25 cellular contexts compared by ENCODE assay signal in the genomic region with DNA sequence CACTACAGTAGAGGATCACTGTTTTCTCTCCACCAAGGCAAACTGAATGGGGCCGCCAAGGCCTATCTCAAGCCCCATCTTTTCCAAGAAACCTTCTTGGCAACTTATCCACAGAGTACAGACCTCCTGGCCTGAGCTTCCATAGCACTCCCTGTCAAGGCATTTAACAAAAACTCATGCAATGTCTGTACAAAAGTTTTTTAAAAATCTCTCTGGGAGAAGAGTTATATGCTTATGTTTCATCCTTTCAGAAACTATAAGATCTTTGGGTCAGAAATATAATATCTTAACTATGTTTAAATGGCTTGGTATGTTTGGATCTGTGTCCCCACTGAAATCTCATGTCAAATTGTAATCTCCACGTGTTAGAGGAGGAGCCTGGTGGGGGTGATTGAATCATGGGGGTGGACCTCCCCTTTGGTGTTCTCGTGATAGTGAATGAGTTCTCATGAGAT. TPM values are rescaled to one million over a fixed set of nuclear protein-coding genes. Genes with fewer than 3 reads are reported as not detected.
DNase-seq lines count a peak whose midpoint lies in the region; ATAC-seq, FAIRE-seq and TF ChIP-seq lines count a peak whose summit lies in the region.
"Had no signal": no experiment of that assay in that cellular context is flagged by ENCODE, and none has a peak within 500 bp of the region (broad histone marks: within the 10 kb centered on the region; RNA-seq: fewer than 3 reads in every experiment).

No MANE protein-coding gene starts in this region.

- H3K27ac Mint-ChIP-seq in CD8-positive, alpha-beta T cell = no peak overlapping the region
- H3K27ac Mint-ChIP-seq: CD14-positive monocyte; CD4-positive, alpha-beta T cell; HFFc6 had no signal

- no peaks in the 10 kb centered on the region for H3K27me3 Mint-ChIP-seq in CD8-positive, alpha-beta T cell (ENCODE audit: low read depth)

- no peaks in the 10 kb centered on the region for H3K4me1 ChIP-seq in HepG2 (ENCODE audit: insufficient read depth, low read length)
- no peaks in the 10 kb centered on the region for H3K4me1 ChIP-seq in right lobe of liver
- peaks cover 4 to 42% of the 10 kb centered on the region in 2 experiments; a peak in 4 of 5 replicates for H3K4me1 ChIP-seq in K562 (replicated peaks in 1 of 2; ENCODE audit: control insufficient read depth in 2 of 2, insufficient read depth in 2 of 2, low read length in 2 of 2)
- H3K4me1 ChIP-seq in CD8-positive, alpha-beta T cell (ENCODE audit: insufficient read depth, low read length) = no peaks in the 10 kb centered on the region
- H3K4me1 ChIP-seq: A549; BE2C; BLaER1 treated with 17β-estradiol and CSF1 and Interleukin-3, amounts not matched to agents 10 nM and 100 nM; HAP-1 had no signal

- no peaks in the 10 kb centered on the region for H3K4me1 Mint-ChIP-seq in CD8-positive, alpha-beta T cell (ENCODE audit: low read depth)
- H3K4me1 Mint-ChIP-seq: CD14-positive monocyte had no signal

- no peaks in the 10 kb centered on the region for H3K36me3 Mint-ChIP-seq in CD8-positive, alpha-beta T cell
- H3K36me3 Mint-ChIP-seq: CD14-positive monocyte had no signal

- no peak for TF ChIP-seq RAD21 in HepG2 (CRISPR knock-in tag; IDR thresholded peaks at IDR 0.05)
- 0 out of 4 replicates have a peak, but pooled peaks of 1 of the 2 experiments have one; percentile 5 for TF ChIP-seq RAD21 in K562 (CRISPR knock-in tag; conservative IDR thresholded peaks at IDR 0.05 in 1 of 2, IDR thresholded peaks at IDR 0.05 in 1 of 2)

- CTCF ChIA-PET in HepG2 (lab: Yijun Ruan, JAX; ENCODE audit: low intra/inter-chr PET ratio, low total read pairs) = no interaction called here
- CTCF ChIA-PET in K562 (lab: Yijun Ruan, JAX; ENCODE audit: low intra/inter-chr PET ratio) = no interaction called here
- CTCF ChIA-PET in CD8-positive, alpha-beta T cell (lab: Charles Lee) = no interaction called here

- H3K9ac ChIP-seq in HepG2 (ENCODE audit: insufficient read depth, low read depth, low read length) (no peak overlapping the region), K562 (ENCODE audit: insufficient read depth in 1 of 2, low read depth in 2 of 2, low read length in 2 of 2) (no peak overlapping the region)
- H3K9ac ChIP-seq: BLaER1 treated with 17β-estradiol and CSF1 and Interleukin-3, amounts not matched to agents 10 nM and 100 nM had no signal

- TF ChIP-seq EP300 in HepG2 (IDR thresholded peaks at IDR 0.05; ENCODE audit: low read depth in 2 of 2, low read length in 2 of 2) (no peak), HepG2 (CRISPR knock-in tag; IDR thresholded peaks at IDR 0.05; ENCODE audit: borderline replicate concordance) (no peak), K562 (IDR thresholded peaks at IDR 0.05; ENCODE audit: low read length) (peak; percentile 73)

- TF ChIP-seq POLR2A in HepG2 (IDR thresholded peaks at IDR 0.05; ENCODE audit: insufficient read depth in 1 of 2, low read depth in 2 of 2, low read length in 2 of 2) = no peak
- no peak for TF ChIP-seq POLR2A in right lobe of liver (IDR thresholded peaks at IDR 0.05)
- TF ChIP-seq POLR2A in K562 (conservative IDR thresholded peaks at IDR 0.05) = no peak

- BruUV-seq in HepG2 (replicated peaks; lab: Mats Ljungman, UMichigan) (no TSS peak), K562 (replicated peaks; lab: Mats Ljungman, UMichigan) (no TSS peak)

- H2AFZ ChIP-seq in HepG2 (ENCODE audit: low read length) (no peak overlapping the region), K562 (ENCODE audit: low read depth, low read length) (no peak overlapping the region)

- FAIRE-seq in HepG2 (lab: Jason Lieb, UNC) (no peak), K562 (lab: Jason Lieb, UNC) (peak; percentile 64)
- FAIRE-seq: A549, GM12891, GM18507, H54 had no signal

- no peak overlapping the region for H3K27ac ChIP-seq in HepG2 (ENCODE audit: extremely low read length, insufficient read depth, low read length)
- H3K27ac ChIP-seq in right lobe of liver = no peak overlapping the region
- H3K27ac ChIP-seq in K562 (ENCODE audit: extremely low read depth, low read depth, low read length) = peak overlapping the region; percentile 53
- H3K27ac ChIP-seq in CD8-positive, alpha-beta T cell (ENCODE audit: low read depth, low read length) = no peak overlapping the region
- H3K27ac ChIP-seq: A549; BLaER1 treated with 17β-estradiol and CSF1 and Interleukin-3, amounts not matched to agents 10 nM and 100 nM had no signal

- H3K4me2 ChIP-seq in HepG2 (ENCODE audit: low read depth, low read length) (no peak overlapping the region), K562 (ENCODE audit: insufficient read depth, low read length) (peak overlapping the region; percentile 50; the same call in 1 of the 2 replicates)
- H3K4me2 ChIP-seq: A549; BLaER1 treated with 17β-estradiol and CSF1 and Interleukin-3, amounts not matched to agents 10 nM and 100 nM had no signal

- H3K9me3 ChIP-seq in HepG2 (ENCODE audit: low read length) = no peaks in the 10 kb centered on the region
- H3K9me3 ChIP-seq in right lobe of liver = no peaks in the 10 kb centered on the region
- peaks cover 10% of the 10 kb centered on the region for H3K9me3 ChIP-seq in K562 (replicated peaks; ENCODE audit: control insufficient read depth, insufficient read depth, low read depth, low read length)
- H3K9me3 ChIP-seq in CD8-positive, alpha-beta T cell (ENCODE audit: low read length) = no peaks in the 10 kb centered on the region
- H3K9me3 ChIP-seq: A549; BE2C; BLaER1 treated with 17β-estradiol and CSF1 and Interleukin-3, amounts not matched to agents 10 nM and 100 nM; HAP-1 had no signal

- no peaks in the 10 kb centered on the region for H3K36me3 ChIP-seq in HepG2 (replicated peaks in 1 of 2; ENCODE audit: control insufficient read depth in 1 of 2, insufficient read depth in 2 of 2, low read length in 2 of 2)
- H3K36me3 ChIP-seq in right lobe of liver = no peaks in the 10 kb centered on the region
- peaks cover 32% of the 10 kb centered on the region for H3K36me3 ChIP-seq in K562 (ENCODE audit: control insufficient read depth, insufficient read depth, low read length)
- no peaks in the 10 kb centered on the region for H3K36me3 ChIP-seq in CD8-positive, alpha-beta T cell (ENCODE audit: insufficient read depth, low read length)
- H3K36me3 ChIP-seq: BLaER1 treated with 17β-estradiol and CSF1 and Interleukin-3, amounts not matched to agents 10 nM and 100 nM; HAP-1 had no signal

- ATAC-seq in HepG2 (no peak), right lobe of liver (no peak), K562 (peak; percentile 85), sciatic nerve (peak; percentile 42), esophagus mucosa (no peak)
- ATAC-seq in CD8-positive, alpha-beta T cell = no peak
- ATAC-seq: A549 had no signal

- no peaks in the 10 kb centered on the region for H3K9me3 Mint-ChIP-seq in CD8-positive, alpha-beta T cell
- H3K9me3 Mint-ChIP-seq: CD4-positive, alpha-beta T cell; HFFc6 had no signal

- no peak overlapping the region for H3K4me3 Mint-ChIP-seq in CD8-positive, alpha-beta T cell
- H3K4me3 Mint-ChIP-seq: CD14-positive monocyte; CD4-positive, alpha-beta T cell; HFFc6 had no signal

- H4K20me1 ChIP-seq in HepG2 (ENCODE audit: insufficient read depth, low read length) = no peaks in the 10 kb centered on the region
- H4K20me1 ChIP-seq in K562 (replicated peaks; ENCODE audit: control insufficient read depth, insufficient read depth, low read length) = no peaks in the 10 kb centered on the region
- H4K20me1 ChIP-seq: BLaER1 treated with 17β-estradiol and CSF1 and Interleukin-3, amounts not matched to agents 10 nM and 100 nM had no signal

- intact Hi-C loops in HepG2 (cut with micrococcal nuclease; ENCODE audit: unreplicated experiment) = no loop called here
- intact Hi-C loops in right lobe of liver (cut with DNase I) = no loop called here
- intact Hi-C loops in K562 (cut with micrococcal nuclease) = loop anchor here (1.0 kb wide), 1 partner anchor 13 kb away; no protein-coding TSS in a partner anchor
- intact Hi-C loops in sciatic nerve (cut with DNase I) = no loop called here
- intact Hi-C loops in CD8-positive, alpha-beta T cell (cut with DNase I, micrococcal nuclease) = no loop called here

- H3K9me1 ChIP-seq in K562 (ENCODE audit: control insufficient read depth, insufficient read depth, low read length) = no peaks in the 10 kb centered on the region

- in situ Hi-C loops in HepG2 (cut with HindIII; ENCODE audit: extremely low pct_ligation_motif_present, low pct_unique_long_range_greater_than_20kb) = no loop called here
- in situ Hi-C loops in K562 (cut with MboI) = no loop called here

- DNase-seq in HepG2 (ENCODE audit: low spot score) (no peak), right lobe of liver (no peak), K562 (ENCODE audit: extremely low read depth in 1 of 4, low spot score in 3 of 4) (peak; percentile 27 to 88 (median 56)), sciatic nerve (ENCODE audit: low spot score) (no peak)
- no peak for DNase-seq in CD8-positive, alpha-beta T cell
- DNase-seq: 8988T; ACHN; AML-193; BE2C; Calu3; CD4-positive, alpha-beta T cell; COR-L47; DMS53; DMS79 treated with DMSO at 0.1 percent for 48 hours; GF-D8; GOT3; HFFc6 had no signal

- H3K27me3 ChIP-seq in HepG2 (ENCODE audit: control insufficient read depth in 1 of 2, insufficient read depth in 2 of 2, low read length in 2 of 2) = no peaks in the 10 kb centered on the region
- no peaks in the 10 kb centered on the region for H3K27me3 ChIP-seq in right lobe of liver
- no peaks in the 10 kb centered on the region for H3K27me3 ChIP-seq in K562 (ENCODE audit: control insufficient read depth in 2 of 2, insufficient read depth in 2 of 2, low read length in 2 of 2)
- H3K27me3 ChIP-seq in CD8-positive, alpha-beta T cell (ENCODE audit: insufficient read depth, low read length) = no peaks in the 10 kb centered on the region
- H3K27me3 ChIP-seq: BE2C; BLaER1 treated with 17β-estradiol and CSF1 and Interleukin-3, amounts not matched to agents 10 nM and 100 nM had no signal

- POLR2A ChIA-PET in HepG2 (lab: Yijun Ruan, JAX) (no interaction called here), K562 (lab: Yijun Ruan, JAX) (interaction anchor here (0.8 to 1.5 kb wide), 2 partner anchors 12 to 14 kb away, joined by 3 to 7 read pairs; no protein-coding TSS in a partner anchor)
- POLR2A ChIA-PET in CD8-positive, alpha-beta T cell (lab: Charles Lee) = no interaction called here

- 2% methylated on average over 3 of the region's 3 CpGs for WGBS in HepG2 (ENCODE audit: low lambda C conversion rate)
- WGBS in right lobe of liver (ENCODE audit: insufficient coverage, low coverage, low lambda C conversion rate, missing lambda C conversion rate) = 47% methylated on average over 2 of the region's 3 CpGs
- 0% methylated on average over 3 of the region's 3 CpGs for WGBS in K562 (ENCODE audit: insufficient coverage, low coverage, missing lambda C conversion rate)

- H3K4me3 ChIP-seq in HepG2 (replicated peaks in 1 of 3; ENCODE audit: insufficient read depth in 1 of 3, low read depth in 2 of 3, low read length in 3 of 3) (no peak overlapping the region), right lobe of liver (no peak overlapping the region), K562 (no peak overlapping the region)
- no peak overlapping the region for H3K4me3 ChIP-seq in CD8-positive, alpha-beta T cell (ENCODE audit: low read depth, low read length)
- H3K4me3 ChIP-seq: A549; BLaER1 treated with 17β-estradiol and CSF1 and Interleukin-3, amounts not matched to agents 10 nM and 100 nM; HAP-1 had no signal

- TF ChIP-seq CTCF in HepG2 (CRISPR knock-in tag; IDR thresholded peaks at IDR 0.05) (no peak), right lobe of liver (IDR thresholded peaks at IDR 0.05) (no peak), K562 (IDR thresholded peaks at IDR 0.05 in 2 of 3, conservative IDR thresholded peaks at IDR 0.05 in 1 of 3; ENCODE audit: insufficient read depth in 2 of 3, low read depth in 1 of 3, low read length in 3 of 3) (no peak)
- no peak for TF ChIP-seq CTCF in CD8-positive, alpha-beta T cell (IDR thresholded peaks at IDR 0.05)

- H3K79me2 ChIP-seq in HepG2 (ENCODE audit: insufficient read depth, low read length) = no peaks in the 10 kb centered on the region
- peaks cover 79% of the 10 kb centered on the region for H3K79me2 ChIP-seq in K562 (ENCODE audit: control insufficient read depth, insufficient read depth, low read length)

RNA-seq across cellular contexts. Expression of a gene that starts 13.6 kb away (rescaled TPM):
- total RNA-seq in HepG2 (2016; rRNA removed; fragmentation: Illumina TruSeq; extraction: Trizol) (not detected in 2 replicates), right lobe of liver (under 1 TPM; 0.12 to 0.64 (median 0.42) TPM), K562 (2014; rRNA removed) (10.3 and 11.1 TPM in 2 replicates), K562 (2014; rRNA removed; fragmentation: Illumina TruSeq; extraction: Trizol) (17.7 and 19.1 TPM in 2 replicates), K562 (2015; rRNA removed; fragmentation: Illumina TruSeq; extraction: Trizol) (17.0 and 17.2 TPM in 2 replicates), K562 (2021) (15.8 and 18.0 TPM in 2 replicates), sciatic nerve (2.3 TPM), esophagus mucosa (0.32 TPM)
- not detected in 2 replicates for total RNA-seq in HepG2 (2016; cell fraction: cytosol; rRNA removed; fragmentation: Illumina TruSeq; extraction: Trizol; ENCODE audit: low read depth)
- total RNA-seq in HepG2 (2016; cell fraction: insoluble cytoplasmic fraction; rRNA removed; fragmentation: Illumina TruSeq; extraction: Trizol) = not detected in 2 replicates
- not detected in 2 replicates for total RNA-seq in HepG2 (2016; cell fraction: membrane; rRNA removed; fragmentation: Illumina TruSeq; extraction: Trizol)
- not detected in 2 replicates for total RNA-seq in HepG2 (2016; cell fraction: nucleus; rRNA removed; fragmentation: Illumina TruSeq; extraction: Trizol)
- polyA plus RNA-seq in HepG2 (2011; rRNA removed) (not detected in 2 replicates), K562 (2011; rRNA removed) (11.2 and 14.4 TPM in 2 replicates), K562 (2014; fragmentation: Illumina TruSeq; extraction: Trizol) (12.0 and 12.1 TPM in 2 replicates), K562 (2014; fragmentation: Nextera tagmentation; extraction: Ambion mirVana) (1 to 10 TPM; 4.0 to 4.6 TPM), K562 (2014; rRNA removed) (8.0 and 9.3 TPM in 2 replicates)
- not detected in 2 replicates for polyA plus RNA-seq in HepG2 (2011; cell fraction: cytosol; rRNA removed)
- polyA plus RNA-seq in HepG2 (2011; cell fraction: nucleus; rRNA removed) = not detected in 2 replicates
- not detected in 2 replicates for polyA plus RNA-seq in HepG2 (2012)
- not detected in 2 replicates for polyA plus RNA-seq in HepG2 (2016; cell fraction: cytosol; fragmentation: Illumina TruSeq; extraction: Trizol; ENCODE audit: low read depth)
- not detected in 2 replicates for polyA plus RNA-seq in HepG2 (2016; cell fraction: insoluble cytoplasmic fraction; fragmentation: Illumina TruSeq; extraction: Trizol; ENCODE audit: low read depth)
- polyA plus RNA-seq in HepG2 (2016; cell fraction: membrane; fragmentation: Illumina TruSeq; extraction: Trizol; ENCODE audit: low read depth) = not detected in 2 replicates
- not detected in 2 replicates for polyA plus RNA-seq in HepG2 (2016; cell fraction: nucleus; fragmentation: Illumina TruSeq; extraction: Trizol; ENCODE audit: insufficient read depth, low read depth)
- 0.04 TPM in 1 of 2 replicates, not detected in the other for polyA minus RNA-seq in HepG2 (2011; rRNA and poly(A)+ RNA removed; ENCODE audit: low replicate concordance)
- not detected in 2 replicates for polyA minus RNA-seq in HepG2 (2011; cell fraction: cytosol; rRNA and poly(A)+ RNA removed)
- polyA minus RNA-seq in HepG2 (2011; cell fraction: nucleus; rRNA and poly(A)+ RNA removed) = not detected in 2 replicates
- total RNA-seq in K562 (2011; cell fraction: chromatin; rRNA removed; ENCODE audit: low replicate concordance) = 40.0 and 55.6 TPM in 2 replicates
- 24.3 and 30.0 TPM in 2 replicates for total RNA-seq in K562 (2011; cell fraction: nucleolus; rRNA removed)
- 40.3 and 49.6 TPM in 2 replicates for total RNA-seq in K562 (2011; cell fraction: nucleoplasm; rRNA removed)
- polyA plus RNA-seq in K562 (2011; cell fraction: cytosol; rRNA removed) = 6.2 and 7.6 TPM in 2 replicates
- polyA plus RNA-seq in K562 (2011; cell fraction: nucleus; rRNA removed) = 24.0 and 32.4 TPM in 2 replicates
- polyA plus RNA-seq in K562 (2012) = 9.4 and 10.8 TPM in 2 replicates
- 49.8 and 56.4 TPM in 2 replicates for polyA minus RNA-seq in K562 (2011; rRNA and poly(A)+ RNA removed)
- polyA minus RNA-seq in K562 (2011; cell fraction: cytosol; rRNA and poly(A)+ RNA removed) = 12.0 and 18.0 TPM in 2 replicates
- 43.1 and 59.1 TPM in 2 replicates for polyA minus RNA-seq in K562 (2011; cell fraction: nucleus; rRNA and poly(A)+ RNA removed)
- not detected for total RNA-seq in CD8-positive, alpha-beta T cell
- total RNA-seq: CD4-positive, alpha-beta T cell had no signal
- polyA plus RNA-seq: CD14-positive monocyte had no signal

Comparison
In these comparisons a context has a peak if more than half of its experiments do, and no peak if none do; other contexts are left out.
1. ATAC-seq: peak in K562 (single experiment) and sciatic nerve (single experiment); none in HepG2 (single experiment), right lobe of liver (0 of 4), esophagus mucosa (single experiment) and CD8-positive, alpha-beta T cell (single experiment).
2. DNase-seq: peak in K562 (4 of 4); none in HepG2 (single experiment), right lobe of liver (0 of 3), sciatic nerve (single experiment) and CD8-positive, alpha-beta T cell (0 of 7).